In genomic region chr5:5551499-5551898, GRCh38 we compare ENCODE assay signal across 23 cellular contexts.
"Had no signal": no experiment of that assay in that cellular context is flagged by ENCODE, and none has a peak within 500 bp of the region (broad histone marks: within the 10 kb centered on the region; RNA-seq: fewer than 3 reads in every experiment).

No MANE protein-coding gene starts in this region.

- H3K4me1 Mint-ChIP-seq: endodermal cell, mesothelial cell of epicardium had no signal

- H3K27me3 Mint-ChIP-seq: dendritic cell treated with granulocyte-macrophage colony-stimulating factor and Interleukin-4, amounts not matched to agents 40 ng/mL and 50 ng/mL, for 4 days had no signal

- H3K4me1 ChIP-seq: colonic mucosa, esophagus squamous epithelium, gastrocnemius medialis, heart right ventricle, left lung, lower lobe of right lung had no signal

- H3K27ac ChIP-seq: colonic mucosa, epithelial cell of prostate, esophagus squamous epithelium, gastrocnemius medialis, heart right ventricle, left lung, lower lobe of right lung had no signal

- H3K9me3 ChIP-seq: colonic mucosa, esophagus squamous epithelium, gastrocnemius medialis, lower lobe of right lung, mucosa of descending colon had no signal

- DNase-seq: colonic mucosa; cortex of kidney; effector CD8-positive, alpha-beta T cell; effector memory CD8-positive, alpha-beta T cell; endodermal cell; erythroblast; esophagus squamous epithelium; foreskin fibroblast; foreskin melanocyte; gastrocnemius medialis; glutamatergic neuron; head of caudate nucleus; heart right ventricle; hippocampal formation; left cardiac atrium; left lung; left ventricle myocardium superior; lower lobe of right lung; mesenchymal stem cell; mucosa of descending colon had no signal

- H3K4me3 ChIP-seq: colonic mucosa, esophagus squamous epithelium, gastrocnemius medialis, heart right ventricle, left lung, lower lobe of right lung, mucosa of descending colon had no signal

- H3K27ac Mint-ChIP-seq: dendritic cell treated with granulocyte-macrophage colony-stimulating factor and Interleukin-4, amounts not matched to agents 40 ng/mL and 50 ng/mL, for 4 days; effector memory CD8-positive, alpha-beta T cell; endodermal cell; mesothelial cell of epicardium had no signal

- H3K36me3 ChIP-seq: colonic mucosa, esophagus squamous epithelium, gastrocnemius medialis, heart right ventricle, left lung, lower lobe of right lung had no signal

- H3K27me3 ChIP-seq: colonic mucosa, gastrocnemius medialis, left lung had no signal

- H3K4me3 Mint-ChIP-seq: dendritic cell treated with granulocyte-macrophage colony-stimulating factor and Interleukin-4, amounts not matched to agents 40 ng/mL and 50 ng/mL, for 4 days; effector memory CD8-positive, alpha-beta T cell; endodermal cell; mesothelial cell of epicardium had no signal
